ENCODE assay signal across 1 cellular context in the genomic region with DNA sequence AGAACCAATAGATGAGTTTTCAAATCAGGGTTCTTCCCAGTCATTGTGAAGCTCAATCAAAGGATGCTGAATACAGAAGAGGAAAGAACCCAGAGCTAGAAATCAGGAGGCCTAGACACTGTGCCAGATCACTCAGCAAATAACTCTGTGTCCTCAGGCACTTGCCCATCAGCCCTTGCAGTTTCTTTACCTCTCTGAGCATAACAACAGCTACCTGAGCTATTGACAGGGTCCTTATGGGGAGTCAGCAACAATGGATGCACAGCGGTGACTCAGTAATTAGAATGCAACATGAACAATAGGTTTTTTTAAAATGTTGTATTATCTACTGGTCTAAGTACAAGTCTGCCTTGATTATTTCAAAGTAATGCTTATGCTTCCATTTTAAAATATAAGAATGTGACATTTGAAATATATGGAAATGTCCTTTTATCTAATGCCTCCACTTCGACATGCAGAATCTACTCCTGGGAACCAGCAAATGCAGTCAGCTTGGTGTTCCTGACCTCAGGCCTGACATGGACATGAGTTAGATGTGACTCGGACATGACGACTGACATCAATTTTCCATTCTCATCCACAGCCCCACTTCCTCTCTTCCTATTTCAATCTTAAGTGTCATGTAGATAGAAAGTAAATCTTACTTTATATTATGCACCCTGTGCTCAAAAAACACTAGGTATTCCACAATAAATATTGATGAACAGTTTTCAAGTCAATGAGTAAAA.
TF ChIP-seq lines count a peak whose summit lies in the region.

No MANE protein-coding gene starts in this region.

TF ChIP-seq in HepG2, 621 proteins besides CTCF, POLR2A, EP300 and RAD21 (continued from another document):
- TF ChIP-seq, protein P1, sequence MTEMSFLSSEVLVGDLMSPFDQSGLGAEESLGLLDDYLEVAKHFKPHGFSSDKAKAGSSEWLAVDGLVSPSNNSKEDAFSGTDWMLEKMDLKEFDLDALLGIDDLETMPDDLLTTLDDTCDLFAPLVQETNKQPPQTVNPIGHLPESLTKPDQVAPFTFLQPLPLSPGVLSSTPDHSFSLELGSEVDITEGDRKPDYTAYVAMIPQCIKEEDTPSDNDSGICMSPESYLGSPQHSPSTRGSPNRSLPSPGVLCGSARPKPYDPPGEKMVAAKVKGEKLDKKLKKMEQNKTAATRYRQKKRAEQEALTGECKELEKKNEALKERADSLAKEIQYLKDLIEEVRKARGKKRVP (CRISPR knock-in tag; IDR thresholded peaks at IDR 0.05) = no peak
- TF ChIP-seq ZNF550 (CRISPR knock-in tag; IDR thresholded peaks at IDR 0.05; ENCODE audit: borderline replicate concordance) (no peak), ZNF260 (CRISPR knock-in tag; IDR thresholded peaks at IDR 0.05; ENCODE audit: borderline replicate concordance, low read depth) (no peak), MLLT10 (CRISPR knock-in tag; IDR thresholded peaks at IDR 0.05) (no peak), ZNF615 (CRISPR knock-in tag; IDR thresholded peaks at IDR 0.05; ENCODE audit: borderline replicate concordance) (no peak), PHF8 (CRISPR knock-in tag; IDR thresholded peaks at IDR 0.05) (no peak), ZNF253 (CRISPR knock-in tag; IDR thresholded peaks at IDR 0.05; ENCODE audit: borderline replicate concordance) (no peak), SALL2 (CRISPR knock-in tag; IDR thresholded peaks at IDR 0.05) (no peak), ZBTB21 (CRISPR knock-in tag; IDR thresholded peaks at IDR 0.05) (no peak), SRSF1 (optimal IDR thresholded peaks at IDR 0.05; ENCODE audit: low read depth, low read length) (no peak)
- TF ChIP-seq, protein P2, sequence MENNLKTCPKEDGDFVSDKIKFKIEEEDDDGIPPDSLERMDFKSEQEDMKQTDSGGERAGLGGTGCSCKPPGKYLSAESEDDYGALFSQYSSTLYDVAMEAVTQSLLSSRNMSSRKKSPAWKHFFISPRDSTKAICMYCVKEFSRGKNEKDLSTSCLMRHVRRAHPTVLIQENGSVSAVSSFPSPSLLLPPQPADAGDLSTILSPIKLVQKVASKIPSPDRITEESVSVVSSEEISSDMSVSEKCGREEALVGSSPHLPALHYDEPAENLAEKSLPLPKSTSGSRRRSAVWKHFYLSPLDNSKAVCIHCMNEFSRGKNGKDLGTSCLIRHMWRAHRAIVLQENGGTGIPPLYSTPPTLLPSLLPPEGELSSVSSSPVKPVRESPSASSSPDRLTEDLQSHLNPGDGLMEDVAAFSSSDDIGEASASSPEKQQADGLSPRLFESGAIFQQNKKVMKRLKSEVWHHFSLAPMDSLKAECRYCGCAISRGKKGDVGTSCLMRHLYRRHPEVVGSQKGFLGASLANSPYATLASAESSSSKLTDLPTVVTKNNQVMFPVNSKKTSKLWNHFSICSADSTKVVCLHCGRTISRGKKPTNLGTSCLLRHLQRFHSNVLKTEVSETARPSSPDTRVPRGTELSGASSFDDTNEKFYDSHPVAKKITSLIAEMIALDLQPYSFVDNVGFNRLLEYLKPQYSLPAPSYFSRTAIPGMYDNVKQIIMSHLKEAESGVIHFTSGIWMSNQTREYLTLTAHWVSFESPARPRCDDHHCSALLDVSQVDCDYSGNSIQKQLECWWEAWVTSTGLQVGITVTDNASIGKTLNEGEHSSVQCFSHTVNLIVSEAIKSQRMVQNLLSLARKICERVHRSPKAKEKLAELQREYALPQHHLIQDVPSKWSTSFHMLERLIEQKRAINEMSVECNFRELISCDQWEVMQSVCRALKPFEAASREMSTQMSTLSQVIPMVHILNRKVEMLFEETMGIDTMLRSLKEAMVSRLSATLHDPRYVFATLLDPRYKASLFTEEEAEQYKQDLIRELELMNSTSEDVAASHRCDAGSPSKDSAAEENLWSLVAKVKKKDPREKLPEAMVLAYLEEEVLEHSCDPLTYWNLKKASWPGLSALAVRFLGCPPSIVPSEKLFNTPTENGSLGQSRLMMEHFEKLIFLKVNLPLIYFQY (CRISPR knock-in tag; IDR thresholded peaks at IDR 0.05; ENCODE audit: borderline replicate concordance) = no peak
- TF ChIP-seq, protein P3, sequence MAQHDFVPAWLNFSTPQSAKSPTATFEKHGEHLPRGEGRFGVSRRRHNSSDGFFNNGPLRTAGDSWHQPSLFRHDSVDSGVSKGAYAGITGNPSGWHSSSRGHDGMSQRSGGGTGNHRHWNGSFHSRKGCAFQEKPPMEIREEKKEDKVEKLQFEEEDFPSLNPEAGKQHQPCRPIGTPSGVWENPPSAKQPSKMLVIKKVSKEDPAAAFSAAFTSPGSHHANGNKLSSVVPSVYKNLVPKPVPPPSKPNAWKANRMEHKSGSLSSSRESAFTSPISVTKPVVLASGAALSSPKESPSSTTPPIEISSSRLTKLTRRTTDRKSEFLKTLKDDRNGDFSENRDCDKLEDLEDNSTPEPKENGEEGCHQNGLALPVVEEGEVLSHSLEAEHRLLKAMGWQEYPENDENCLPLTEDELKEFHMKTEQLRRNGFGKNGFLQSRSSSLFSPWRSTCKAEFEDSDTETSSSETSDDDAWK (CRISPR knock-in tag; IDR thresholded peaks at IDR 0.05) = no peak
TF ChIP-seq in HepG2: peak in this region for 0.
